Comparison of ENCODE assay signal across 2 cellular contexts in the genomic region with DNA sequence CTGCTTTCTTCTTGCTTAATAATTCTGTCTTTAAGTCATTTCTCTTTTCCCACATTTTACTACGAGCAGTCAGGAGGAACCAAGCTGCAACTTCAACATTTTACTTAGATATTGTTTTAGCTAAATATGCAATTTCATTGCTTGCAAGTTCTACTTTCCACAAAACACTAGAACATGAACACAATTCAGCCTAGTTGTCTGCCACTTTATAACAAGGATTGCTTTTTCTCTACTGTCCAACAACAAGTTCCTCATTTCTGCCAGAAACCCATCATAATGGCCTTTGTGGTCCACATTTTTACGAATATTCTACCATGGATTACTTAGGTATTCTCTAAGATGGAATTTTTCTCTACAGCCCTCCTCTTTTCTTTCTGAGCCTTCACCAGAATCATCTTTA.
TF ChIP-seq lines count a peak whose summit lies in the region.

No MANE protein-coding gene starts in this region.

TF ChIP-seq in IMR-90, 13 proteins besides CTCF, POLR2A, EP300 and RAD21:
- TF ChIP-seq RCOR1 (IDR thresholded peaks at IDR 0.05; ENCODE audit: insufficient replicate concordance, low read length) (no peak), MAZ (IDR thresholded peaks at IDR 0.05; ENCODE audit: borderline replicate concordance, low read depth, low read length) (no peak), NFE2L2 (IDR thresholded peaks at IDR 0.05; ENCODE audit: low read depth, low read length) (no peak)

TF ChIP-seq in K562, 482 proteins besides CTCF, POLR2A, EP300 and RAD21:
- TF ChIP-seq SNRNP70 (optimal IDR thresholded peaks at IDR 0.05; ENCODE audit: low read depth, low read length) (no peak), PML (IDR thresholded peaks at IDR 0.05; ENCODE audit: low read length) (no peak), RUNX1 (IDR thresholded peaks at IDR 0.05; ENCODE audit: low read depth) (no peak), SRF (CRISPR knock-in tag; IDR thresholded peaks at IDR 0.05) (no peak), ZNF316 (IDR thresholded peaks at IDR 0.05) (peak; percentile 40; the same call in 1 of the 2 replicates), NR1H2 (CRISPR knock-in tag; IDR thresholded peaks at IDR 0.05) (no peak)
- TF ChIP-seq, protein P1, sequence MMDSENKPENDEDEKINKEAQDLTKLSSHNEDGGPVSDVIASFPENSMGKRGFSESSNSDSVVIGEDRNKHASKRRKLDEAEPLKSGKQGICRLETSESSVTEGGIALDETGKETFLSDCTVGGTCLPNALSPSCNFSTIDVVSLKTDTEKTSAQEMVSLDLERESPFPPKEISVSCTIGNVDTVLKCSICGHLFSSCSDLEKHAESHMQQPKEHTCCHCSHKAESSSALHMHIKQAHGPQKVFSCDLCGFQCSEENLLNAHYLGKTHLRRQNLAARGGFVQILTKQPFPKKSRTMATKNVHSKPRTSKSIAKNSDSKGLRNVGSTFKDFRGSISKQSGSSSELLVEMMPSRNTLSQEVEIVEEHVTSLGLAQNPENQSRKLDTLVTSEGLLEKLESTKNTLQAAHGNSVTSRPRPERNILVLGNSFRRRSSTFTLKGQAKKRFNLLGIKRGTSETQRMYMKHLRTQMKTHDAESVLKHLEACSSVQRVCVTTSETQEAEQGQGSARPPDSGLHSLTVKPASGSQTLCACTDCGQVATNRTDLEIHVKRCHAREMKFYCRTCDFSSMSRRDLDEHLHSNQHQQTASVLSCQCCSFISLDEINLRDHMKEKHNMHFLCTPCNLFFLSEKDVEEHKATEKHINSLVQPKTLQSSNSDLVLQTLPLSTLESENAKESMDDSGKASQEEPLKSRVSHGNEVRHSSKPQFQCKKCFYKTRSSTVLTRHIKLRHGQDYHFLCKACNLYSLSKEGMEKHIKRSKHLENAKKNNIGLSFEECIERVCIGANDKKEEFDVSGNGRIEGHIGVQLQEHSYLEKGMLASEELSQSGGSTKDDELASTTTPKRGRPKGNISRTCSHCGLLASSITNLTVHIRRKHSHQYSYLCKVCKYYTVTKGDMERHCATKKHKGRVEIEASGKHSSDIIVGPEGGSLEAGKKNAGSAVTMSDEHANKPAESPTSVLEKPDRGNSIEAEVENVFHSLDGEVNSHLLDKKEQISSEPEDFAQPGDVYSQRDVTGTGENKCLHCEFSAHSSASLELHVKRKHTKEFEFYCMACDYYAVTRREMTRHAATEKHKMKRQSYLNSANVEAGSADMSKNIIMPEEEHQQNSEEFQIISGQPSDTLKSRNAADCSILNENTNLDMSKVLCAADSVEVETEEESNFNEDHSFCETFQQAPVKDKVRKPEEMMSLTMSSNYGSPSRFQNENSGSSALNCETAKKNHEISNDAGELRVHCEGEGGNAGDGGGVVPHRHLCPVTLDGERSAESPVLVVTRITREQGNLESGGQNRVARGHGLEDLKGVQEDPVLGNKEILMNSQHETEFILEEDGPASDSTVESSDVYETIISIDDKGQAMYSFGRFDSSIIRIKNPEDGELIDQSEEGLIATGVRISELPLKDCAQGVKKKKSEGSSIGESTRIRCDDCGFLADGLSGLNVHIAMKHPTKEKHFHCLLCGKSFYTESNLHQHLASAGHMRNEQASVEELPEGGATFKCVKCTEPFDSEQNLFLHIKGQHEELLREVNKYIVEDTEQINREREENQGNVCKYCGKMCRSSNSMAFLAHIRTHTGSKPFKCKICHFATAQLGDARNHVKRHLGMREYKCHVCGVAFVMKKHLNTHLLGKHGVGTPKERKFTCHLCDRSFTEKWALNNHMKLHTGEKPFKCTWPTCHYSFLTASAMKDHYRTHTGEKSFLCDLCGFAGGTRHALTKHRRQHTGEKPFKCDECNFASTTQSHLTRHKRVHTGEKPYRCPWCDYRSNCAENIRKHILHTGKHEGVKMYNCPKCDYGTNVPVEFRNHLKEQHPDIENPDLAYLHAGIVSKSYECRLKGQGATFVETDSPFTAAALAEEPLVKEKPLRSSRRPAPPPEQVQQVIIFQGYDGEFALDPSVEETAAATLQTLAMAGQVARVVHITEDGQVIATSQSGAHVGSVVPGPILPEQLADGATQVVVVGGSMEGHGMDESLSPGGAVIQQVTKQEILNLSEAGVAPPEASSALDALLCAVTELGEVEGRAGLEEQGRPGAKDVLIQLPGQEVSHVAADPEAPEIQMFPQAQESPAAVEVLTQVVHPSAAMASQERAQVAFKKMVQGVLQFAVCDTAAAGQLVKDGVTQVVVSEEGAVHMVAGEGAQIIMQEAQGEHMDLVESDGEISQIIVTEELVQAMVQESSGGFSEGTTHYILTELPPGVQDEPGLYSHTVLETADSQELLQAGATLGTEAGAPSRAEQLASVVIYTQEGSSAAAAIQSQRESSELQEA (IDR thresholded peaks at IDR 0.05; ENCODE audit: low read depth), result no peak
- TF ChIP-seq, protein P2, sequence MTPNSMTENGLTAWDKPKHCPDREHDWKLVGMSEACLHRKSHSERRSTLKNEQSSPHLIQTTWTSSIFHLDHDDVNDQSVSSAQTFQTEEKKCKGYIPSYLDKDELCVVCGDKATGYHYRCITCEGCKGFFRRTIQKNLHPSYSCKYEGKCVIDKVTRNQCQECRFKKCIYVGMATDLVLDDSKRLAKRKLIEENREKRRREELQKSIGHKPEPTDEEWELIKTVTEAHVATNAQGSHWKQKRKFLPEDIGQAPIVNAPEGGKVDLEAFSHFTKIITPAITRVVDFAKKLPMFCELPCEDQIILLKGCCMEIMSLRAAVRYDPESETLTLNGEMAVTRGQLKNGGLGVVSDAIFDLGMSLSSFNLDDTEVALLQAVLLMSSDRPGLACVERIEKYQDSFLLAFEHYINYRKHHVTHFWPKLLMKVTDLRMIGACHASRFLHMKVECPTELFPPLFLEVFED (CRISPR knock-in tag; conservative IDR thresholded peaks at IDR 0.05), result no peak
